13 cellular contexts compared by ENCODE assay signal in the genomic region with DNA sequence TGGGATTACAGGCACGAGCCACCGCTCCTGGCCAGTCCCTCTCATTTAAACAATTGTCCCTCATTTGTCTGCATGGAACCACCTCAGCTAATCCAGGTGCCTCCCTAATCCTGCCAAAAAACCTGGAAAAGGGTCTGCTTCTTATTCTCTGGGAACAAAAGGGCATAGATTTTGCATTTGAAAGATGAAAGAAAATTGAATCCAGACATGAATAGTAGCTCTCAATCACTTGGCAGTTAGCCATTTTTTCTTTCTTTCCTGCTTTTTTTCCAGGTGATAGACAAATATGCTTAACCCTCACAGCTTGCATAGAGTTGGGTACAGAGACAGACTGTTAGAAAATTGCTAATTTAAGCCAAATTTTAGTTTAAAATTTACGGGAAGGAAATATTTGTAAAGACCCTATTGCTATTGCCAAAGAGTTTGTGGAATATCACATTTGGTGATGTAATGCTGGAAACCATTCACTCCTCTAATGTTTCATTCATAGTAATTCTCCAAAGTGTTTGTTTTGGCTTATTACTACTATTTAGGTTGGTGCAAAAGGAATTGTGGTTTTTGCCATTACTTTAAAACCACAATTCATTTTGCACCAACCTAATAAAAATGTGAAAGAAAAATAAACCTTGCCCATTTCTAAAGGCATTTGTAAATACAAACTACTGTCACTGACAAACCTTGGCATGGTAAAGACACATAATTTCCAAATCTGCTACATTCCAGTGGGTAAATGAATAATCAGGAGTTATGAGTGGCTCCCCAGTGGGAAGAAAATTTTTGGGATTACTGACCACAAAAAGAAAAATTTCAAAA.
DNase-seq lines count a peak whose midpoint lies in the region; ATAC-seq, FAIRE-seq and TF ChIP-seq lines count a peak whose summit lies in the region.
"Had no signal": no experiment of that assay in that cellular context is flagged by ENCODE, and none has a peak within 500 bp of the region (broad histone marks: within the 10 kb centered on the region; RNA-seq: fewer than 3 reads in every experiment).

No MANE protein-coding gene starts in this region.

- TF ChIP-seq POLR2A in NB4 (IDR thresholded peaks at IDR 0.05; ENCODE audit: extremely low read depth, insufficient read length), result no peak
- no peak for TF ChIP-seq POLR2A in right lobe of liver (IDR thresholded peaks at IDR 0.05)

- H3K36me3 ChIP-seq in BLaER1 treated with 17β-estradiol and CSF1 and Interleukin-3, amounts not matched to agents 10 nM and 100 nM, result no peaks in the 10 kb centered on the region
- H3K36me3 ChIP-seq in astrocyte (ENCODE audit: insufficient read depth, low read length), result no peaks in the 10 kb centered on the region
- H3K36me3 ChIP-seq in right lobe of liver, result no peaks in the 10 kb centered on the region
- H3K36me3 ChIP-seq: ovary had no signal

- H3K9me3 ChIP-seq in BLaER1 treated with 17β-estradiol and CSF1 and Interleukin-3, amounts not matched to agents 10 nM and 100 nM (replicated peaks in 1 of 11), result peaks cover 0 to 18% (median 3%) of the 10 kb centered on the region in 11 experiments; a peak in 8 of 22 replicates
- H3K9me3 ChIP-seq in astrocyte (ENCODE audit: insufficient read depth, low read depth, low read length) (no peaks in the 10 kb centered on the region), right lobe of liver (no peaks in the 10 kb centered on the region)
- H3K9me3 ChIP-seq: ovary, testis had no signal

- DNase-seq in NB4 (ENCODE audit: low read depth) (peak; percentile 31), astrocyte (ENCODE audit: low read depth) (peak; percentile 77), right lobe of liver (no peak), C1 segment of cervical spinal cord (lab: John Stamatoyannopoulos, UW) (no peak), kidney tubule cell (ENCODE audit: low spot score) (no peak)
- DNase-seq in effector CD8-positive, alpha-beta T cell (lab: John Stamatoyannopoulos, UW), result no peak
- DNase-seq: activated T-cell treated with anti-CD3 and anti-CD28 coated beads, Interleukin-2, amount 50 U/mL, for 4 hours; caudate nucleus; ovary; testis had no signal

- 57% methylated on average over 3 of the region's 3 CpGs for WGBS in right lobe of liver (ENCODE audit: insufficient coverage, low coverage, low lambda C conversion rate, missing lambda C conversion rate)

- no peaks in the 10 kb centered on the region for H4K20me1 ChIP-seq in BLaER1 treated with 17β-estradiol and CSF1 and Interleukin-3, amounts not matched to agents 10 nM and 100 nM
- no peaks in the 10 kb centered on the region for H4K20me1 ChIP-seq in astrocyte (ENCODE audit: insufficient read depth, low read length)

- TF ChIP-seq CTCF in NB4 (IDR thresholded peaks at IDR 0.05; ENCODE audit: low read depth, low read length), result no peak
- TF ChIP-seq CTCF in astrocyte (IDR thresholded peaks at IDR 0.05; ENCODE audit: insufficient read depth, low read depth, low read length), result no peak
- no peak for TF ChIP-seq CTCF in right lobe of liver (IDR thresholded peaks at IDR 0.05)

- no peak for FAIRE-seq in astrocyte (lab: Jason Lieb, UNC)

- H3K36me3 Mint-ChIP-seq in astrocyte (ENCODE audit: low read depth, unreplicated experiment), result no peaks in the 10 kb centered on the region

- ATAC-seq in right lobe of liver (peak; percentile 52 to 77 (median 70)), GM21528 (IDR thresholded peaks at IDR 0.05; ENCODE audit: low FRiP score, unreplicated experiment) (no peak)
- ATAC-seq: activated T-cell treated with anti-CD3 and anti-CD28 coated beads, Interleukin-2, amount 50 U/mL, for 4 hours had no signal

- peaks cover 2% of the 10 kb centered on the region for H3K4me1 Mint-ChIP-seq in astrocyte (ENCODE audit: low read depth, unreplicated experiment)

- H2AFZ ChIP-seq in astrocyte (ENCODE audit: low read depth, low read length), result no peak overlapping the region

- peak overlapping the region in 8 of 11 experiments; percentile 5 to 52 (median 37); a peak in 10 of 22 replicates for H3K4me2 ChIP-seq in BLaER1 treated with 17β-estradiol and CSF1 and Interleukin-3, amounts not matched to agents 10 nM and 100 nM
- peak overlapping the region; percentile 40 for H3K4me2 ChIP-seq in astrocyte (ENCODE audit: low read length)

- intact Hi-C loops in right lobe of liver (cut with DNase I), result no loop called here

- H3K27ac ChIP-seq in BLaER1 treated with 17β-estradiol and CSF1 and Interleukin-3, amounts not matched to agents 10 nM and 100 nM, result peak overlapping the region in 3 of 11 experiments; percentile 9 to 27 (median 11); a peak in 3 of 22 replicates
- no peak overlapping the region for H3K27ac ChIP-seq in astrocyte (ENCODE audit: low read depth, low read length)
- no peak overlapping the region for H3K27ac ChIP-seq in right lobe of liver
- H3K27ac ChIP-seq: HL-60, ovary, testis had no signal

- H3K4me3 ChIP-seq in BLaER1 treated with 17β-estradiol and CSF1 and Interleukin-3, amounts not matched to agents 10 nM and 100 nM, result no peak overlapping the region
- H3K4me3 ChIP-seq in NB4 (ENCODE audit: low read depth, low read length), result no peak overlapping the region
- no peak overlapping the region for H3K4me3 ChIP-seq in astrocyte (ENCODE audit: insufficient read depth, low read depth, low read length)
- no peak overlapping the region for H3K4me3 ChIP-seq in right lobe of liver
- H3K4me3 ChIP-seq: ovary, testis had no signal

- H3K79me2 ChIP-seq in astrocyte (ENCODE audit: insufficient read depth, low read length), result no peaks in the 10 kb centered on the region

- H3K9ac ChIP-seq in BLaER1 treated with 17β-estradiol and CSF1 and Interleukin-3, amounts not matched to agents 10 nM and 100 nM, result no peak overlapping the region
- H3K9ac ChIP-seq in astrocyte (ENCODE audit: low read length), result no peak overlapping the region

- H3K27me3 Mint-ChIP-seq in astrocyte (ENCODE audit: low read depth, unreplicated experiment), result peaks cover 3% of the 10 kb centered on the region

- H3K27ac Mint-ChIP-seq in astrocyte (ENCODE audit: unreplicated experiment), result no peak overlapping the region

- peaks cover 0 to 19% (median 7%) of the 10 kb centered on the region in 10 experiments; a peak in 13 of 20 replicates for H3K4me1 ChIP-seq in BLaER1 treated with 17β-estradiol and CSF1 and Interleukin-3, amounts not matched to agents 10 nM and 100 nM
- H3K4me1 ChIP-seq in astrocyte (ENCODE audit: insufficient read depth, low read length) (peaks cover 16% of the 10 kb centered on the region), right lobe of liver (peaks cover 0 to 12% (median 3%) of the 10 kb centered on the region in 4 donors)
- H3K4me1 ChIP-seq: testis had no signal

- no peaks in the 10 kb centered on the region for H3K27me3 ChIP-seq in BLaER1 treated with 17β-estradiol and CSF1 and Interleukin-3, amounts not matched to agents 10 nM and 100 nM
- H3K27me3 ChIP-seq in astrocyte (ENCODE audit: insufficient read depth, low read length) (peaks cover 2% of the 10 kb centered on the region), right lobe of liver (no peaks in the 10 kb centered on the region)
- H3K27me3 ChIP-seq: ovary, testis had no signal

- H3K9me3 Mint-ChIP-seq in astrocyte (ENCODE audit: unreplicated experiment), result peaks cover 11% of the 10 kb centered on the region

- no peak overlapping the region for H3K4me3 Mint-ChIP-seq in astrocyte (ENCODE audit: unreplicated experiment)
- H3K4me3 Mint-ChIP-seq: activated T-cell treated with anti-CD3 and anti-CD28 coated beads, Interleukin-2, amount 50 U/mL, for 4 hours had no signal

Comparison
In these comparisons a context has a peak if more than half of its experiments do, and no peak if none do; other contexts are left out.
1. DNase-seq: peak in NB4 (single experiment) and astrocyte (single experiment); none in right lobe of liver (0 of 3), C1 segment of cervical spinal cord (0 of 14), kidney tubule cell (single experiment) and effector CD8-positive, alpha-beta T cell (single experiment).